ENCODE assay signal across 8 cellular contexts in the genomic region with DNA sequence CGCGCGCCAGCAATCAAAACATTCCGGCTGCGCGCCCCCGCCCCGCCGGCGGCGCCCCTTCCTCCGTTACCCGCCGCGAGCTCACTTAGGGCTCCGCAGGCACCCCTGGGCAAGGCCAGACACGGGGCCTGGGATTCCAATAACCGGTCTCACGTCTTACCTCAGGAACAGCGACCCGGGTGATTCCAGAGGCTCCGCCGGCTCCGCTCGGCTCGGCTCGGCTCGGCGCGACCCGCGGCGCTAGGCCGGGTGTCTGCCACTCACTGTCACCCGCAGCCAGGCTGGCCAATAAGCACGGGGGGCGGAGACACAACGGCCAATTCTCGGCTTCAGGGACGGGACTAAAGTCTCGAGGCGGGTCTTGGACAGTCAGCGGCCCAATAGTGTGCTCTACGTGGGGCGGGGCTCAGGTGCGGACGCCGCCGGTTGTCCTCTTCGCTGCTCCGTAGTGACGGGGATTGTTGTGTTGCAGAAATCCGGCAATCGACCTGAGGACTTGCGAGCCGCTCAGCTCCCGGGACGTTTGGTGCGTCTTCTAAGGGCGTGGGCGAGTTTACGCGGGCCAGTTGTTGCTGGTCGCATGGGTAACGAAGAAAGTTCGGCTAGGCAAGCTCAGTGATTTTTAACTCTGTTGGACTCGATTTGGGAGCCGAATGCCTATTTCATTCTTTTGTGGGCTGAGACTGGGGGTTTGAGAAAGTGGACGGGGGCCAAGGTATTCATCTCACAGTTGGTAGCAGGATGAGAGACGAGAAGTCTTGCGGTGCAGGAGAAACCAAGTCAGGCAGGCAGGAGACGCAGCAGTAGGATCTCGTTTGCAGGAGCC. TPM values are rescaled to one million over a fixed set of nuclear protein-coding genes. Genes with fewer than 3 reads are reported as not detected.
DNase-seq lines count a peak whose midpoint lies in the region; ATAC-seq, FAIRE-seq and TF ChIP-seq lines count a peak whose summit lies in the region.

A gene with protein sequence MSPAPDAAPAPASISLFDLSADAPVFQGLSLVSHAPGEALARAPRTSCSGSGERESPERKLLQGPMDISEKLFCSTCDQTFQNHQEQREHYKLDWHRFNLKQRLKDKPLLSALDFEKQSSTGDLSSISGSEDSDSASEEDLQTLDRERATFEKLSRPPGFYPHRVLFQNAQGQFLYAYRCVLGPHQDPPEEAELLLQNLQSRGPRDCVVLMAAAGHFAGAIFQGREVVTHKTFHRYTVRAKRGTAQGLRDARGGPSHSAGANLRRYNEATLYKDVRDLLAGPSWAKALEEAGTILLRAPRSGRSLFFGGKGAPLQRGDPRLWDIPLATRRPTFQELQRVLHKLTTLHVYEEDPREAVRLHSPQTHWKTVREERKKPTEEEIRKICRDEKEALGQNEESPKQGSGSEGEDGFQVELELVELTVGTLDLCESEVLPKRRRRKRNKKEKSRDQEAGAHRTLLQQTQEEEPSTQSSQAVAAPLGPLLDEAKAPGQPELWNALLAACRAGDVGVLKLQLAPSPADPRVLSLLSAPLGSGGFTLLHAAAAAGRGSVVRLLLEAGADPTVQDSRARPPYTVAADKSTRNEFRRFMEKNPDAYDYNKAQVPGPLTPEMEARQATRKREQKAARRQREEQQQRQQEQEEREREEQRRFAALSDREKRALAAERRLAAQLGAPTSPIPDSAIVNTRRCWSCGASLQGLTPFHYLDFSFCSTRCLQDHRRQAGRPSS (plus strand): TSS at position 432 of the 826 bp plus-strand sequence. CDS start 452 bp downstream, outside the sequence.
Gene ATG9A (minus strand): TSS at position 262 of the 826 bp plus-strand sequence. CDS start 1,612 bp downstream, outside the sequence.

- POLR2A ChIA-PET in H1 (lab: Charles Lee; ENCODE audit: partially characterized antibody) = interaction anchor here (0.7 to 4.6 kb wide), 18 partner anchors 8 to 101 kb away, joined by 3 to 57 read pairs (median 6); partner anchors contain the start of genes ABCB6, CNPPD1, DNAJB2 and GLB1L

- peak within 1 kb of the TSS; percentile 87; the same call in 1 of the 2 replicates for H3K18ac ChIP-seq in H1 (ENCODE audit: extremely low read depth, low read length)
- peak within 1 kb of the TSS; percentile 61 to 79 for H3K18ac ChIP-seq in mesenchymal stem cell (ENCODE audit: low read depth in 1 of 2, low read length in 2 of 2)

- H3K79me2 ChIP-seq in H1 (ENCODE audit: control insufficient read depth in 1 of 2, insufficient read depth in 2 of 2, low read length in 2 of 2) = peaks cover 0 to 12% of the 10 kb centered on the region in 2 experiments; a peak in 2 of 4 replicates

- H4K91ac ChIP-seq in H1 (replicated peaks; ENCODE audit: insufficient read length, low read length) (no peak within 1 kb of the TSS), mesenchymal stem cell (ENCODE audit: low read length) (peak within 1 kb of the TSS; percentile 84)

- 0 out of 3 replicates have a peak, but pooled peaks of 1 of the 2 experiments have one; percentile 13 for TF ChIP-seq EP300 in H1 (IDR thresholded peaks at IDR 0.05; ENCODE audit: borderline replicate concordance in 1 of 2, low read depth in 2 of 2, low read length in 2 of 2)

- no peaks in the 10 kb centered on the region for H3K27me3 Mint-ChIP-seq in activated CD8-positive, alpha-beta memory T cell treated with anti-CD3 and anti-CD28 coated beads, Interleukin-2, amount 10 ng/mL, durations not matched to agents 7 days and 5 days

- H3K4me2 ChIP-seq in H1 (ENCODE audit: insufficient read depth in 1 of 2, low read depth in 2 of 2, low read length in 2 of 2) (peak within 1 kb of the TSS; percentile 88 to 91), mesenchymal stem cell (ENCODE audit: low read length, poor library complexity, severe bottlenecking) (peak within 1 kb of the TSS; percentile 98)

- H3K4ac ChIP-seq in H1 (replicated peaks; ENCODE audit: insufficient read length, low read depth, low read length) (peak within 1 kb of the TSS; percentile 32), mesenchymal stem cell (ENCODE audit: low read depth in 1 of 2, low read length in 2 of 2) (peak within 1 kb of the TSS; percentile 0 to 93)

- WGBS in H1 (ENCODE audit: extremely low coverage in 1 of 2, insufficient coverage in 1 of 2, insufficient read length in 1 of 2, insufficient replicate concordance in 2 of 2, low coverage in 1 of 2, low lambda C conversion rate in 2 of 2, missing lambda C conversion rate in 1 of 2), 2 experiments = 2% methylated on average over 55 of the region's 73 CpGs; no CpG with 5 or more reads in 1 of the 2 experiments
- WGBS in mesenchymal stem cell = under 1% methylated on average over 73 of the region's 73 CpGs

- no peak within 1 kb of the TSS for H2BK15ac ChIP-seq in H1 (ENCODE audit: low read length)
- peak within 1 kb of the TSS; percentile 68 for H2BK15ac ChIP-seq in mesenchymal stem cell (ENCODE audit: low read depth, poor library complexity, severe bottlenecking)

- H4K8ac ChIP-seq in H1 (ENCODE audit: extremely low read depth, insufficient read depth, low read length) (peak within 1 kb of the TSS; percentile 88; the same call in 1 of the 2 replicates), mesenchymal stem cell (ENCODE audit: low read length) (peak within 1 kb of the TSS; percentile 91)

- H3K4me3 ChIP-seq in NT2/D1 (ENCODE audit: insufficient read length, low read depth) = peak within 1 kb of the TSS; percentile 81
- H3K4me3 ChIP-seq in H1 (ENCODE audit: extremely low read depth in 1 of 4, insufficient read depth in 2 of 4, low read depth in 3 of 4, low read length in 4 of 4) = peak within 1 kb of the TSS; percentile 82 to 97 (median 92)
- peak within 1 kb of the TSS; percentile 83 to 94 for H3K4me3 ChIP-seq in mesenchymal stem cell (ENCODE audit: insufficient read depth in 1 of 2, low read depth in 1 of 2, low read length in 2 of 2)

- TF ChIP-seq CTCF in H1 (IDR thresholded peaks at IDR 0.05; ENCODE audit: control extremely low read depth in 1 of 3, insufficient read depth in 1 of 3, low read depth in 1 of 3, low read length in 3 of 3) = no peak

- CTCF ChIA-PET in activated CD8-positive, alpha-beta memory T cell treated with anti-CD3 and anti-CD28 coated beads, Interleukin-2, amount 10 ng/mL, durations not matched to agents 7 days and 5 days (lab: Charles Lee) = interaction anchor here (0.7 to 3.3 kb wide), 19 partner anchors 10 to 382 kb away, joined by 3 to 24 read pairs (median 7); partner anchors contain the start of genes ABCB6, CNPPD1, GLB1L and NHEJ1
- CTCF ChIA-PET in H1 (lab: Charles Lee; ENCODE audit: partially characterized antibody) = interaction anchor here (0.7 to 4.9 kb wide), 10 partner anchors 15 to 124 kb away, joined by 3 to 23 read pairs (median 4); partner anchors contain the start of genes GLB1L and STK16

- H2BK120ac ChIP-seq in H1 (replicated peaks; ENCODE audit: low read depth, low read length) (no peak within 1 kb of the TSS), mesenchymal stem cell (ENCODE audit: low read depth, low read length) (peak within 1 kb of the TSS; percentile 83)

- H3K4me1 ChIP-seq in NT2/D1 (ENCODE audit: insufficient read depth, insufficient read length) = peaks cover 7% of the 10 kb centered on the region
- peaks cover 0 to 6% (median 3%) of the 10 kb centered on the region in 4 experiments; a peak in 5 of 7 replicates for H3K4me1 ChIP-seq in H1 (replicated peaks in 1 of 4; ENCODE audit: control insufficient read depth in 3 of 4, insufficient read depth in 4 of 4, low read length in 3 of 4)
- H3K4me1 ChIP-seq in mesenchymal stem cell (ENCODE audit: control insufficient read depth, insufficient read depth, low read depth, low read length) = peaks cover 12% of the 10 kb centered on the region

- TF ChIP-seq RAD21 in H1 (IDR thresholded peaks at IDR 0.05 in 1 of 2, conservative IDR thresholded peaks at IDR 0.05 in 1 of 2; ENCODE audit: low read depth in 2 of 2, low read length in 2 of 2) = 0 out of 4 replicates have a peak, but pooled peaks of 1 of the 2 experiments have one; percentile 6

- H2BK5ac ChIP-seq in H1 (ENCODE audit: low read depth, low read length) (peak within 1 kb of the TSS; percentile 41), mesenchymal stem cell (ENCODE audit: low read depth, low read length, poor library complexity, severe bottlenecking) (peak within 1 kb of the TSS; percentile 67)

- peak within 1 kb of the TSS; percentile 52 for H3K56ac ChIP-seq in H1 (replicated peaks; ENCODE audit: insufficient read length, low read depth, low read length)

- peaks cover 7% of the 10 kb centered on the region; the same call in 1 of the 2 replicates for H3K23me2 ChIP-seq in H1 (ENCODE audit: low read depth, low read length)

- H3K4me1 Mint-ChIP-seq in activated CD8-positive, alpha-beta memory T cell treated with anti-CD3 and anti-CD28 coated beads, Interleukin-2, amount 10 ng/mL, durations not matched to agents 7 days and 5 days = peaks cover 65% of the 10 kb centered on the region

- TF ChIP-seq POLR2A in H1 (IDR thresholded peaks at IDR 0.05; ENCODE audit: control extremely low read depth in 1 of 2, low read depth in 2 of 2, low read length in 2 of 2) = peak; percentile 79 to 90

- no peak within 1 kb of the TSS for H3K14ac ChIP-seq in H1 (ENCODE audit: insufficient read length)
- peak within 1 kb of the TSS in 1 of 2 experiments; percentile 99 for H3K14ac ChIP-seq in mesenchymal stem cell (ENCODE audit: low read length in 2 of 2)

- H3K9me3 ChIP-seq in NT2/D1 (ENCODE audit: insufficient read depth, low read length) (no peaks in the 10 kb centered on the region), H1 (ENCODE audit: insufficient read depth in 2 of 2, low read depth in 1 of 2, low read length in 1 of 2) (no peaks in the 10 kb centered on the region), mesenchymal stem cell (ENCODE audit: control insufficient read depth, low read length) (no peaks in the 10 kb centered on the region)

- DNase-seq in COR-L47 (lab: John Stamatoyannopoulos, UW) (peak; percentile 98), HUDEP-2 (lab: John Stamatoyannopoulos, UW; ENCODE audit: unreplicated experiment in 76 of 76) (peak in 75 of 76 experiments; percentile 53 to 99 (median 97)), NT2/D1 (ENCODE audit: low read depth, low spot score) (peak; percentile 99), H1 (ENCODE audit: low read depth in 1 of 2, low spot score in 2 of 2) (peak; percentile 93 to 95), mesenchymal stem cell (peak; percentile 99)
- peak; percentile 100 for DNase-seq in activated CD8-positive, alpha-beta memory T cell treated with anti-CD3 and anti-CD28 coated beads, Interleukin-2, amount 10 ng/mL, durations not matched to agents 7 days and 5 days
- DNase-seq in stimulated activated CD8-positive, alpha-beta memory T cell treated with anti-CD3 and anti-CD28 coated beads, Interleukin-12 subunit alpha, Interleukin-12 subunit beta, amount 100 ng/mL, for 4 hours (ENCODE audit: low read depth) = peak; percentile 96

- H2AK5ac ChIP-seq in H1 (ENCODE audit: low read depth, low read length) (no peak within 1 kb of the TSS), mesenchymal stem cell (ENCODE audit: low read length, severe bottlenecking) (no peak within 1 kb of the TSS)

- ATAC-seq in GM21381 (IDR thresholded peaks at IDR 0.05; ENCODE audit: unreplicated experiment) = peak; percentile 96
- ATAC-seq in activated CD8-positive, alpha-beta memory T cell treated with anti-CD3 and anti-CD28 coated beads, Interleukin-2, amount 10 ng/mL, durations not matched to agents 7 days and 5 days = peak; percentile 98

- H3K27me3 ChIP-seq in NT2/D1 (ENCODE audit: insufficient read depth, insufficient read length) = no peaks in the 10 kb centered on the region
- H3K27me3 ChIP-seq in H1 (replicated peaks in 1 of 4; ENCODE audit: control insufficient read depth in 3 of 4, extremely low read depth in 1 of 4, insufficient read depth in 3 of 4, low read length in 3 of 4) = no peaks in the 10 kb centered on the region; a peak in 1 of 7 replicates
- no peaks in the 10 kb centered on the region for H3K27me3 ChIP-seq in mesenchymal stem cell (ENCODE audit: control insufficient read depth in 1 of 2, insufficient read depth in 1 of 2, low read length in 2 of 2)

- H3K36me3 ChIP-seq in NT2/D1 (ENCODE audit: insufficient read depth, insufficient read length, low read length) = peaks cover 62% of the 10 kb centered on the region
- H3K36me3 ChIP-seq in H1 (ENCODE audit: control insufficient read depth in 2 of 4, insufficient read depth in 4 of 4, low read length in 3 of 4) = peaks cover 19 to 48% (median 35%) of the 10 kb centered on the region in 4 experiments
- peaks cover 36 to 54% of the 10 kb centered on the region in 2 experiments for H3K36me3 ChIP-seq in mesenchymal stem cell (ENCODE audit: control insufficient read depth in 1 of 2, insufficient read depth in 2 of 2, low read depth in 1 of 2, low read length in 2 of 2)

- H3K79me1 ChIP-seq in H1 (ENCODE audit: low read depth, low read length) (no peaks in the 10 kb centered on the region; the same call in 1 of the 2 replicates), mesenchymal stem cell (replicated peaks; ENCODE audit: low read length, poor library complexity, severe bottlenecking) (peaks cover 47% of the 10 kb centered on the region)

- no peaks in the 10 kb centered on the region for H3K9me3 Mint-ChIP-seq in activated CD8-positive, alpha-beta memory T cell treated with anti-CD3 and anti-CD28 coated beads, Interleukin-2, amount 10 ng/mL, durations not matched to agents 7 days and 5 days (ENCODE audit: low read depth)

- no peak within 1 kb of the TSS for H3K23ac ChIP-seq in H1 (ENCODE audit: insufficient read length)
- H3K23ac ChIP-seq in mesenchymal stem cell (ENCODE audit: low read length in 2 of 2) = peak within 1 kb of the TSS in 1 of 2 experiments; percentile 90

- H2BK12ac ChIP-seq in H1 (ENCODE audit: low read depth, low read length) = peak within 1 kb of the TSS; percentile 2; the same call in 1 of the 2 replicates
- peak within 1 kb of the TSS in 1 of 2 experiments; percentile 75 for H2BK12ac ChIP-seq in mesenchymal stem cell (ENCODE audit: low read length in 2 of 2)

- FAIRE-seq in H1 (lab: Jason Lieb, UNC) = peak; percentile 71

- peak within 1 kb of the TSS; percentile 79 for H4K5ac ChIP-seq in H1 (ENCODE audit: insufficient read length, low read depth, low read length)

- H3K9ac ChIP-seq in NT2/D1 (ENCODE audit: insufficient read length, low read depth) (peak within 1 kb of the TSS; percentile 97), H1 (replicated peaks in 1 of 4; ENCODE audit: extremely low read depth in 1 of 4, low read depth in 3 of 4, low read length in 3 of 4) (peak within 1 kb of the TSS; percentile 82 to 96 (median 86)), mesenchymal stem cell (ENCODE audit: low read length) (peak within 1 kb of the TSS; percentile 96)

- H3K4me3 Mint-ChIP-seq in activated CD8-positive, alpha-beta memory T cell treated with anti-CD3 and anti-CD28 coated beads, Interleukin-2, amount 10 ng/mL, durations not matched to agents 7 days and 5 days = peak within 1 kb of the TSS; percentile 98

- no peak within 1 kb of the TSS for H2BK20ac ChIP-seq in H1 (ENCODE audit: low read length)

- H3K36me3 Mint-ChIP-seq in activated CD8-positive, alpha-beta memory T cell treated with anti-CD3 and anti-CD28 coated beads, Interleukin-2, amount 10 ng/mL, durations not matched to agents 7 days and 5 days = peaks cover 54% of the 10 kb centered on the region

- peak within 1 kb of the TSS; percentile 95 for H3K27ac Mint-ChIP-seq in activated CD8-positive, alpha-beta memory T cell treated with anti-CD3 and anti-CD28 coated beads, Interleukin-2, amount 10 ng/mL, durations not matched to agents 7 days and 5 days

- no peaks in the 10 kb centered on the region for H4K20me1 ChIP-seq in H1 (replicated peaks in 1 of 2; ENCODE audit: control insufficient read depth in 1 of 2, insufficient read depth in 2 of 2, low read length in 2 of 2)

- H3K27ac ChIP-seq in H1 (ENCODE audit: low read depth, low read length) (peak within 1 kb of the TSS; percentile 71), mesenchymal stem cell (ENCODE audit: low read length, poor library complexity, severe bottlenecking) (peak within 1 kb of the TSS; percentile 88)

- H2AFZ ChIP-seq in H1 (ENCODE audit: low read length) = no peak within 1 kb of the TSS
- H2AFZ ChIP-seq in mesenchymal stem cell (ENCODE audit: low read depth, low read length) = peak within 1 kb of the TSS; percentile 81

RNA-seq across cellular contexts. Expression of the first gene that starts in this region (rescaled TPM):
- total RNA-seq in activated CD8-positive, alpha-beta memory T cell treated with anti-CD3 and anti-CD28 coated beads, Interleukin-2, amount 10 ng/mL, durations not matched to agents 7 days and 5 days = 100 to 1,000 TPM in 1 of 2 experiments, 10 to 100 TPM in 1; 89.4 to 105 TPM
- total RNA-seq in H1 (2021; fragmentation: NEBNext Ultra II Directional; extraction: Animal tissue kit (Norgen Biotek cat#: 25700)) = 44.4 and 50.1 TPM in 2 replicates
- polyA plus RNA-seq in H1 (2011; rRNA removed) = 32.5 and 43.7 TPM in 2 replicates
- polyA plus RNA-seq in H1 (2011; cell fraction: cytosol; rRNA removed) = 45.5 TPM
- 197 TPM for polyA plus RNA-seq in H1 (2011; cell fraction: nucleus; rRNA removed)
- 46.6 to 53.3 TPM (median 50.4 TPM) in 4 replicates for polyA plus RNA-seq in H1 (2012, experiment 1 of 2)
- 26.9 TPM for polyA plus RNA-seq in H1 (2012, experiment 2 of 2)
- polyA plus RNA-seq in H1 (2013, experiment 1 of 2) = 31.9 TPM
- 30.1 TPM for polyA plus RNA-seq in H1 (2013, experiment 2 of 2)
- 33.2 and 37.7 TPM in 2 replicates for polyA minus RNA-seq in H1 (2011; rRNA and poly(A)+ RNA removed)
- 29.0 TPM for polyA minus RNA-seq in H1 (2011; cell fraction: cytosol; rRNA and poly(A)+ RNA removed)
- polyA minus RNA-seq in H1 (2011; cell fraction: nucleus; rRNA and poly(A)+ RNA removed) = 67.9 TPM
- polyA plus RNA-seq in mesenchymal stem cell (2013, experiment 1 of 2) = 15.6 TPM
- 14.5 TPM for polyA plus RNA-seq in mesenchymal stem cell (2013, experiment 2 of 2)

RNA-seq across cellular contexts. Expression of gene ATG9A, which starts in this region (rescaled TPM):
- total RNA-seq in activated CD8-positive, alpha-beta memory T cell treated with anti-CD3 and anti-CD28 coated beads, Interleukin-2, amount 10 ng/mL, durations not matched to agents 7 days and 5 days = 10 to 100 TPM; 56.6 to 60.7 TPM
- 43.6 and 43.8 TPM in 2 replicates for total RNA-seq in H1 (2021; fragmentation: NEBNext Ultra II Directional; extraction: Animal tissue kit (Norgen Biotek cat#: 25700))
- 66.8 and 82.2 TPM in 2 replicates for polyA plus RNA-seq in H1 (2011; rRNA removed)
- polyA plus RNA-seq in H1 (2011; cell fraction: cytosol; rRNA removed) = 47.5 TPM
- 77.0 TPM for polyA plus RNA-seq in H1 (2011; cell fraction: nucleus; rRNA removed)
- 36.0 to 48.2 TPM (median 43.0 TPM) in 4 replicates for polyA plus RNA-seq in H1 (2012, experiment 1 of 2)
- 67.7 TPM for polyA plus RNA-seq in H1 (2012, experiment 2 of 2)
- 46.7 TPM for polyA plus RNA-seq in H1 (2013, experiment 1 of 2)
- 47.3 TPM for polyA plus RNA-seq in H1 (2013, experiment 2 of 2)
- polyA minus RNA-seq in H1 (2011; rRNA and poly(A)+ RNA removed) = 95.5 and 105 TPM in 2 replicates
- polyA minus RNA-seq in H1 (2011; cell fraction: cytosol; rRNA and poly(A)+ RNA removed) = 44.2 TPM
- 45.0 TPM for polyA minus RNA-seq in H1 (2011; cell fraction: nucleus; rRNA and poly(A)+ RNA removed)
- 36.0 TPM for polyA plus RNA-seq in mesenchymal stem cell (2013, experiment 1 of 2)
- 35.1 TPM for polyA plus RNA-seq in mesenchymal stem cell (2013, experiment 2 of 2)

Comparison
In these comparisons a context has a peak if more than half of its experiments do, and no peak if none do; other contexts are left out.
1. Peak in every context shown above with its lines: DNase-seq, ATAC-seq, H3K4me3 ChIP-seq and H3K27ac ChIP-seq.